In genomic region chr17:29073045-29073444, GRCh38 we compare ENCODE assay signal across 1 cellular context.
TF ChIP-seq lines count a peak whose summit lies in the region.

No MANE protein-coding gene starts in this region.

TF ChIP-seq in H1, 55 proteins besides CTCF, POLR2A, EP300 and RAD21 (continued from another document):
- TF ChIP-seq TAF1 (IDR thresholded peaks at IDR 0.05; ENCODE audit: low read depth, low read length), result no peak
- TF ChIP-seq TEAD4 (IDR thresholded peaks at IDR 0.05; ENCODE audit: low read depth, low read length), result no peak
- no peak for TF ChIP-seq RXRA (IDR thresholded peaks at IDR 0.05; ENCODE audit: insufficient read depth, low read depth, low read length)
- TF ChIP-seq, protein P1, sequence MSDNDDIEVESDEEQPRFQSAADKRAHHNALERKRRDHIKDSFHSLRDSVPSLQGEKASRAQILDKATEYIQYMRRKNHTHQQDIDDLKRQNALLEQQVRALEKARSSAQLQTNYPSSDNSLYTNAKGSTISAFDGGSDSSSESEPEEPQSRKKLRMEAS (IDR thresholded peaks at IDR 0.05), result no peak
- TF ChIP-seq SUZ12 (IDR thresholded peaks at IDR 0.05; ENCODE audit: low read length), result no peak
- no peak for TF ChIP-seq CREB1 (IDR thresholded peaks at IDR 0.05)
